33 cellular contexts compared by ENCODE assay signal in the genomic region with DNA sequence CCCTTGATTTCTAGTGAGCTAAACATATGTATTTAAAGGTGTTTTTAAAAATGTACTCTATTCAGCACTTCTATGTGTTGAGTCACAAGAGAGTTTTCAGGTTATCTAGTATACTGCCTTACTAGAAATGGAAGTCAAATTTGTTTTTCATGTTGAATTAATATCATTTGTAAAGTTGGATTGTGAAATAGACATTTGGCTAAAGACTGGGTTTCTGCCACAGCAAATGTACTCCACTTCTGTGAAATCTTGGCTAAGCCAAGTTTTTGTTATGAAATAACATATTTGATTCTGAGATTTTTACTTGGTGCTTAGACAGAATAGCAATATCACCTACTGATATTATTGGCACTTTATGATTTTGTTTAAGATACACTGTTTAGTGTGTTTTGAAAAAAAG.
"Had no signal": no experiment of that assay in that cellular context is flagged by ENCODE, and none has a peak within 500 bp of the region (broad histone marks: within the 10 kb centered on the region; RNA-seq: fewer than 3 reads in every experiment).

No MANE protein-coding gene starts in this region.

- H3K27ac ChIP-seq: brain microvascular endothelial cell, esophagus squamous epithelium, gastrocnemius medialis, pancreas, prostate gland, sigmoid colon, stomach, thyroid gland, upper lobe of left lung, vagina had no signal

- H3K36me3 ChIP-seq: brain microvascular endothelial cell, esophagus squamous epithelium, gastrocnemius medialis, pancreas, prostate gland, sigmoid colon, stomach, thyroid gland, upper lobe of left lung, vagina had no signal

- ATAC-seq: activated CD4-positive, alpha-beta T cell treated with anti-CD3 and anti-CD28 coated beads for 36 hours; activated CD8-positive, alpha-beta memory T cell treated with anti-CD3 and anti-CD28 coated beads, Interleukin-2, amount 10 ng/mL, durations not matched to agents 7 days and 5 days; activated CD8-positive, alpha-beta T cell treated with anti-CD3 and anti-CD28 coated beads, Interleukin-2, amount 10 ng/mL, durations not matched to agents 7 days and 5 days; activated naive CD4-positive, alpha-beta T cell treated with anti-CD3 and anti-CD28 coated beads, Interleukin-2, amount 50 U/mL, for 72 hours; gastrocnemius medialis; left ventricle myocardium superior; pancreas; stimulated activated naive B cell treated with anti-CD40 and anti-IgM and Interleukin-4, amounts not matched to agents 10 μg/mL and 1 μg/mL and 100 μg/mL, for 72 hours had no signal

- DNase-seq: activated CD4-positive, alpha-beta T cell treated with anti-CD3 and anti-CD28 coated beads for 36 hours; activated CD4-positive, CD25-positive, alpha-beta regulatory T cell; activated CD8-positive, alpha-beta memory T cell treated with anti-CD3 and anti-CD28 coated beads, Interleukin-2, amount 10 ng/mL, durations not matched to agents 7 days and 5 days; activated CD8-positive, alpha-beta T cell treated with anti-CD3 and anti-CD28 coated beads, Interleukin-2, amount 10 ng/mL, durations not matched to agents 7 days and 5 days; activated naive CD4-positive, alpha-beta T cell; activated T-cell treated with anti-CD3 and anti-CD28 coated beads, Interleukin-2, amount 50 U/mL, for 48 hours; amniotic stem cell; brain microvascular endothelial cell; central memory CD4-positive, alpha-beta T cell; dermis blood vessel endothelial cell; effector CD4-positive, alpha-beta T cell; esophagus squamous epithelium; gastrocnemius medialis; glutamatergic neuron; islet precursor cell; left ventricle myocardium superior; nephron progenitor cell; pancreas; retina; sigmoid colon; stimulated activated CD4-positive, alpha-beta T cell treated with anti-CD3 and anti-CD28 coated beads, Interleukin-1b, Interleukin-23, amount 100 ng/mL, for 48 hours; stimulated activated CD4-positive, alpha-beta T cell treated with anti-CD3 and anti-CD28 coated beads, Interleukin-4, amount 100 ng/mL, for 4 hours; stimulated activated CD8-positive, alpha-beta memory T cell treated with anti-CD3 and anti-CD28 coated beads, Interleukin-4, amount 100 ng/mL, for 48 hours; stimulated activated naive B cell treated with anti-CD40 and anti-IgM and Interleukin-4, amounts not matched to agents 10 μg/mL and 1 μg/mL and 100 μg/mL, for 72 hours; stomach; T-helper 1 cell; thyroid gland; upper lobe of left lung had no signal

- H3K27me3 ChIP-seq: brain microvascular endothelial cell, esophagus squamous epithelium, gastrocnemius medialis, pancreas, sigmoid colon, stomach, thyroid gland, upper lobe of left lung, vagina had no signal

- H3K4me2 ChIP-seq: smooth muscle cell had no signal

- H3K4me3 ChIP-seq: esophagus squamous epithelium, gastrocnemius medialis, pancreas, prostate gland, sigmoid colon, smooth muscle cell, stomach, thyroid gland, upper lobe of left lung, vagina had no signal

- H3K36me3 Mint-ChIP-seq: activated naive CD4-positive, alpha-beta T cell treated with anti-CD3 and anti-CD28 coated beads, Interleukin-2, amount 50 U/mL, for 72 hours had no signal

- H3K4me3 Mint-ChIP-seq: activated CD4-positive, alpha-beta T cell treated with anti-CD3 and anti-CD28 coated beads for 36 hours; activated CD8-positive, alpha-beta memory T cell treated with anti-CD3 and anti-CD28 coated beads, Interleukin-2, amount 10 ng/mL, durations not matched to agents 7 days and 5 days; activated CD8-positive, alpha-beta T cell treated with anti-CD3 and anti-CD28 coated beads, Interleukin-2, amount 10 ng/mL, durations not matched to agents 7 days and 5 days; nephron progenitor cell; stimulated activated naive B cell treated with anti-CD40 and anti-IgM and Interleukin-4, amounts not matched to agents 10 μg/mL and 1 μg/mL and 100 μg/mL, for 72 hours; T-helper 2 cell treated with Interferon-gamma antibody and Interleukin-4, amounts not matched to agents 5 μg/mL and 100 μg/mL, for 36 hours had no signal

- H3K4me1 ChIP-seq: esophagus squamous epithelium, gastrocnemius medialis, pancreas, prostate gland, sigmoid colon, thyroid gland, vagina had no signal

- H3K27ac Mint-ChIP-seq: activated CD4-positive, alpha-beta T cell treated with anti-CD3 and anti-CD28 coated beads for 36 hours; activated CD8-positive, alpha-beta memory T cell treated with anti-CD3 and anti-CD28 coated beads, Interleukin-2, amount 10 ng/mL, durations not matched to agents 7 days and 5 days; activated CD8-positive, alpha-beta T cell treated with anti-CD3 and anti-CD28 coated beads, Interleukin-2, amount 10 ng/mL, durations not matched to agents 7 days and 5 days; activated naive CD4-positive, alpha-beta T cell treated with anti-CD3 and anti-CD28 coated beads, Interleukin-2, amount 50 U/mL, for 72 hours; nephron progenitor cell; stimulated activated naive B cell treated with anti-CD40 and anti-IgM and Interleukin-4, amounts not matched to agents 10 μg/mL and 1 μg/mL and 100 μg/mL, for 72 hours; T-helper 2 cell treated with Interferon-gamma antibody and Interleukin-4, amounts not matched to agents 5 μg/mL and 100 μg/mL, for 36 hours had no signal

- H3K9me3 ChIP-seq: esophagus squamous epithelium, gastrocnemius medialis, pancreas, prostate gland, sigmoid colon, stomach, thyroid gland, upper lobe of left lung, vagina had no signal

- H3K4me1 Mint-ChIP-seq: activated CD4-positive, alpha-beta T cell treated with anti-CD3 and anti-CD28 coated beads for 36 hours; activated CD8-positive, alpha-beta memory T cell treated with anti-CD3 and anti-CD28 coated beads, Interleukin-2, amount 10 ng/mL, durations not matched to agents 7 days and 5 days; nephron progenitor cell had no signal

- H3K27me3 Mint-ChIP-seq: activated CD4-positive, alpha-beta T cell treated with anti-CD3 and anti-CD28 coated beads for 36 hours; activated CD8-positive, alpha-beta memory T cell treated with anti-CD3 and anti-CD28 coated beads, Interleukin-2, amount 10 ng/mL, durations not matched to agents 7 days and 5 days; stimulated activated naive B cell treated with anti-CD40 and anti-IgM and Interleukin-4, amounts not matched to agents 10 μg/mL and 1 μg/mL and 100 μg/mL, for 72 hours had no signal

- H3K9me3 Mint-ChIP-seq: activated naive CD4-positive, alpha-beta T cell treated with anti-CD3 and anti-CD28 coated beads, Interleukin-2, amount 50 U/mL, for 72 hours; nephron progenitor cell; stimulated activated naive B cell treated with anti-CD40 and anti-IgM and Interleukin-4, amounts not matched to agents 10 μg/mL and 1 μg/mL and 100 μg/mL, for 72 hours; T-helper 2 cell treated with Interferon-gamma antibody and Interleukin-4, amounts not matched to agents 5 μg/mL and 100 μg/mL, for 36 hours had no signal
